In the genomic region with DNA sequence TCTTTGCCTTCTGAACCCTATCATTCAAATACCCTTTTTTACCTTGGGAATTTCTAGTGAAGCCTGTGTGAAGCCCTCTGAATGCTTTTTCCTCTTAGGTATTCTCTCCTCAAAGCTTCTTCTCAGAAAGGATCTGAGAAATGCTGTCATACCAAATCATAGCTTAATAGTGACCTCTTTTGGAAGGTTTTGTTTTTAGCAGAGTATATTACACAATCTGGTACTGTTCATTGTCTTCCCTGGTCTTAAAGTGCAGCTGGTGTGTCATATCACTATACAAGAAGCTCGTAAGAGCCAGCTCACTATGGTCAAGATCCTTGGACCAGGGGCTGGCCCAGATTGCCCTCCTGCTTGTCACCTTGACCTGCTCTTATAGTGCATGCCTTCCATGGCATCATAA, we compare ENCODE assay signal across 15 cellular contexts.
DNase-seq lines count a peak whose midpoint lies in the region; FAIRE-seq lines count a peak whose summit lies in the region.
"Had no signal": no experiment of that assay in that cellular context is flagged by ENCODE, and none has a peak within 500 bp of the region (broad histone marks: within the 10 kb centered on the region; RNA-seq: fewer than 3 reads in every experiment).

No MANE protein-coding gene starts in this region.

- no peak overlapping the region for H2AFZ ChIP-seq in Karpas-422 (ENCODE audit: low read length)

- H3K4me2 ChIP-seq in Karpas-422 (ENCODE audit: low read depth, low read length, poor library complexity, severe bottlenecking), result no peak overlapping the region

- H3K9me3 ChIP-seq in Karpas-422 (ENCODE audit: low read length), result no peaks in the 10 kb centered on the region
- H3K9me3 ChIP-seq in SK-N-MC (ENCODE audit: low read depth, low read length), result no peaks in the 10 kb centered on the region
- H3K9me3 ChIP-seq: testis had no signal

- H3K4me3 ChIP-seq in Karpas-422 (ENCODE audit: low read length), result no peak overlapping the region
- no peak overlapping the region for H3K4me3 ChIP-seq in SK-N-MC
- H3K4me3 ChIP-seq: testis had no signal

- peak; percentile 24 for DNase-seq in DMS 273 (lab: John Stamatoyannopoulos, UW; ENCODE audit: unreplicated experiment)
- DNase-seq in DMS 273 treated with DMSO at 0.1 percent for 48 hours (lab: John Stamatoyannopoulos, UW), result no peak
- DNase-seq in Karpas-422, result peak; percentile 52
- peak; percentile 12 for DNase-seq in SK-N-MC (ENCODE audit: low read depth, low spot score)
- peak; percentile 18 for DNase-seq in medulla oblongata (ENCODE audit: extremely low spot score)
- DNase-seq in activated CD4-positive, alpha-beta T cell treated with anti-CD3 and anti-CD28 coated beads, Interleukin-2, amount 50 U/mL, for 1 hour, result no peak
- no peak for DNase-seq in SIG-M5 (lab: John Stamatoyannopoulos, UW)
- no peak for DNase-seq in frontal cortex (ENCODE audit: low spot score in 2 of 2)
- DNase-seq: GOT3, islet precursor cell, NCI-H1436 treated with DMSO at 0.1 percent for 48 hours, T-helper 9 cell, testis had no signal

- H3K27ac ChIP-seq in Karpas-422 (ENCODE audit: low read length) (no peak overlapping the region), SK-N-MC (no peak overlapping the region)
- H3K27ac ChIP-seq: 22Rv1, testis had no signal

- H4K20me1 ChIP-seq in Karpas-422 (ENCODE audit: insufficient read depth, low read depth, low read length), result no peaks in the 10 kb centered on the region

- no peaks in the 10 kb centered on the region for H3K79me2 ChIP-seq in Karpas-422 (ENCODE audit: low read length)

- H3K9ac ChIP-seq in Karpas-422 (ENCODE audit: low read length) (no peak overlapping the region), SK-N-MC (ENCODE audit: insufficient read length) (no peak overlapping the region)

- H3K36me3 ChIP-seq in Karpas-422 (ENCODE audit: insufficient read depth, low read length), result no peaks in the 10 kb centered on the region
- H3K36me3 ChIP-seq in SK-N-MC (ENCODE audit: insufficient read depth, low read length), result no peaks in the 10 kb centered on the region

- no peaks in the 10 kb centered on the region for H3K27me3 ChIP-seq in Karpas-422 (ENCODE audit: low read length)
- H3K27me3 ChIP-seq: testis had no signal

- no peaks in the 10 kb centered on the region for H3K4me1 ChIP-seq in Karpas-422 (ENCODE audit: low read length)
- H3K4me1 ChIP-seq: testis had no signal

- FAIRE-seq in frontal cortex (lab: Jason Lieb, UNC), result no peak
- FAIRE-seq: colon had no signal

- H3K9me2 ChIP-seq in Karpas-422 (replicated peaks; ENCODE audit: insufficient read depth, low read length), result no peaks in the 10 kb centered on the region

Comparison
In these comparisons a context has a peak if more than half of its experiments do, and no peak if none do; other contexts are left out.
1. DNase-seq: peak in DMS 273 (single experiment), Karpas-422 (single experiment), SK-N-MC (single experiment) and medulla oblongata (single experiment); none in DMS 273 treated with DMSO at 0.1 percent for 48 hours (single experiment), activated CD4-positive, alpha-beta T cell treated with anti-CD3 and anti-CD28 coated beads, Interleukin-2, amount 50 U/mL, for 1 hour (single experiment), SIG-M5 (single experiment) and frontal cortex (0 of 2).